In the genomic region with DNA sequence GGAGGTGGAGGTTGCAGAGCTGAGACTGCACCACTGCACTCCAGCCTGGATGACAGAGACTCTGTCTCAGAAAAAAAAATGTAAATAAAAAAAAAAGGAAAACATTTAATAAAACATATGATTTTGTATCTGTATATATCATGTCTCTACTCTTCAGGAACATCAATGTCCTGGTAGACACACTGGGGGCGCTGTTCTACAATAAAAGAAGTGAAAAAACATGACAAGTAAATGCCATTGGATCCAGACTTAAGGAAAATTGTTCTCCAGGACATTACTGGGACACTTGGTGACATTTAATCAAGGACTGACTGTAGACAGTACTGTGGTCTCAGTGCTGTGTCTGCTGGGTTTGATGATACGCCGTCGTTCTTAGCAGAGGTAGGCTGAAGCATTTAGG, we compare ENCODE assay signal across 1 cellular context.
TF ChIP-seq lines count a peak whose summit lies in the region.

No MANE protein-coding gene starts in this region.

TF ChIP-seq in endothelial cell of umbilical vein, 7 proteins besides CTCF, POLR2A, EP300 and RAD21:
- TF ChIP-seq MYC (IDR thresholded peaks at IDR 0.05; ENCODE audit: low read depth, low read length) (no peak), POLR2AphosphoS5 (IDR thresholded peaks at IDR 0.05; ENCODE audit: insufficient read depth, low read depth, low read length) (no peak), EZH2 (IDR thresholded peaks at IDR 0.05; ENCODE audit: borderline replicate concordance, low read depth, low read length, severe bottlenecking) (no peak), JUN (IDR thresholded peaks at IDR 0.05; ENCODE audit: borderline replicate concordance, insufficient read depth, insufficient read length, low read depth) (no peak), MAX (IDR thresholded peaks at IDR 0.05; ENCODE audit: insufficient read depth, insufficient read length) (no peak), GATA2 (IDR thresholded peaks at IDR 0.05; ENCODE audit: insufficient read depth, insufficient read length, low read depth, low read length) (no peak), FOS (IDR thresholded peaks at IDR 0.05; ENCODE audit: borderline replicate concordance, insufficient read depth, low read length) (no peak)
TF ChIP-seq in endothelial cell of umbilical vein: peak in this region for 0.
